ENCODE assay signal across 8 cellular contexts in the genomic region with DNA sequence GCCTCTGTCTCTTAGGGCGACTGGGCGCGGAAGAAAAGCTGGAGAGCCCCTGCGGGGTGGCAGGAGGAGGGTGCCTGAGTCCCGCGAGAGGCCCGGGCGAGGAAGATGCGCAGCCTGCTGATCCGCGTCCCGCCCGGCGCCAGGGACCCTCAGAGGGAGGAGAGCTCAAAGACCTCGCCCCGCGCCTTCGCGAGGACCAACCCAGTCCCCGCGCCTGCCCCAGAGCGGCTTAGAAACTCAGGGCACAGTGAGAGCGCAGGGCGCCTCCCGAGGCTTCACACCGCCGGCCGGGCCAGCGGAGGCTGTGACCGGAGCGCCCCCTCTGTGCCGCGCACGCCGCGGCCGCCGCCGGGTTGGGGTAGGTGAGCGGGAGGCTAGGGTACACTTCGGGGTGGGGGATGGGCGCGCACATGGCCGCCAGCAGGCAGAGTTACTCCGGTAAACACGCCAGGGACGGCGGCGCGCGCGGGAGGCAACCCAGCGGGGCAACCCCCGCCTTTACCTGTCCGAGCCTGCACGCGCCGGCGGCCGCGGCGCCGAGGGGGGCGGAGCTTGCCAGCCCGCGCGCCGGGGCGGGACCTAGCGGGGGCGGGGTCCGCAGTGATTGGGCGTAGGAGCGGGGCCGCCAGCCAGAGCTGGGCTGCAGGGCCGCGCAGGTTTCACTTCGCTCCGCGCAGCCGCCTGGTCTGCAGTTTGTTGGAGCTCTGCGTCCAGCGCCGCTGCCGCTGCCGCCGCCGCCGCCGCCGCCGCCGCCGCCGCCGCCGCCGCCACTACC. TPM values are rescaled to one million over a fixed set of nuclear protein-coding genes. Genes with fewer than 3 reads are reported as not detected.
A peak's percentile ranks its signal among the peaks of the same experiment; 100 is the strongest.
DNase-seq lines count a peak whose midpoint lies in the region; ATAC-seq and TF ChIP-seq lines count a peak whose summit lies in the region.

A gene with protein sequence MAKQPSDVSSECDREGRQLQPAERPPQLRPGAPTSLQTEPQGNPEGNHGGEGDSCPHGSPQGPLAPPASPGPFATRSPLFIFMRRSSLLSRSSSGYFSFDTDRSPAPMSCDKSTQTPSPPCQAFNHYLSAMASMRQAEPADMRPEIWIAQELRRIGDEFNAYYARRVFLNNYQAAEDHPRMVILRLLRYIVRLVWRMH (plus strand): TSS at position 662 of the 775 bp plus-strand sequence. CDS start 2,832 bp downstream, outside the sequence.

- H4K20me1 ChIP-seq in PC-3 (ENCODE audit: low read length), result peaks cover 23% of the 10 kb centered on the region

- peak; percentile 47 for TF ChIP-seq CTCF in PC-3 (conservative IDR thresholded peaks at IDR 0.05; ENCODE audit: low read depth, low read length)

- POLR2A ChIA-PET in PC-3 (lab: Charles Lee; ENCODE audit: unreplicated experiment), result interaction anchor here (0.6 to 1.2 kb wide), 6 partner anchors 48 to 1516 kb away, joined by 3 to 14 read pairs (median 5); no protein-coding TSS in a partner anchor

- BruUV-seq in PC-3 (replicated peaks; lab: Mats Ljungman, UMichigan), result no TSS peak

- H2AFZ ChIP-seq in PC-3 (ENCODE audit: low read length), result peak within 1 kb of the TSS; percentile 82

- H3K9ac ChIP-seq in PC-3 (ENCODE audit: low read length), result peak within 1 kb of the TSS; percentile 82

- H3K27ac ChIP-seq in PC-3 (ENCODE audit: low read length) (peak within 1 kb of the TSS; percentile 60), esophagus (ENCODE audit: low read depth in 2 of 2, low read length in 1 of 2) (peak within 1 kb of the TSS; percentile 89), muscle layer of duodenum (ENCODE audit: low read length) (peak within 1 kb of the TSS; percentile 31)

- peaks cover 44% of the 10 kb centered on the region for H3K79me2 ChIP-seq in PC-3 (ENCODE audit: low read length)

- H3K4me2 ChIP-seq in PC-3 (ENCODE audit: low read length), result peak within 1 kb of the TSS; percentile 97

- no peaks in the 10 kb centered on the region for H3K9me2 ChIP-seq in PC-3 (replicated peaks; ENCODE audit: low read length)

- H3K9me3 ChIP-seq in PC-3 (ENCODE audit: low read length) (no peaks in the 10 kb centered on the region), esophagus (ENCODE audit: control insufficient read depth in 2 of 2, insufficient read depth in 1 of 2, low read depth in 1 of 2, low read length in 1 of 2) (peaks cover 0 to 4% of the 10 kb centered on the region in 2 donors), muscle layer of duodenum (ENCODE audit: control insufficient read depth in 1 of 2, low read length in 2 of 2) (no peaks in the 10 kb centered on the region)

- H3K4me1 ChIP-seq in PC-3 (ENCODE audit: insufficient read depth, low read length), result peaks cover 16% of the 10 kb centered on the region
- H3K4me1 ChIP-seq in esophagus (ENCODE audit: control insufficient read depth in 2 of 2, insufficient read depth in 2 of 2, low read length in 1 of 2), result peaks cover 0 to 13% of the 10 kb centered on the region in 2 donors
- H3K4me1 ChIP-seq in muscle layer of duodenum (ENCODE audit: control insufficient read depth in 1 of 2, insufficient read depth in 2 of 2, low read length in 2 of 2), result peaks cover 4 to 35% of the 10 kb centered on the region in 2 donors

- ATAC-seq in GM21576 (IDR thresholded peaks at IDR 0.05; ENCODE audit: unreplicated experiment), result peak; percentile 60
- peak; percentile 67 for ATAC-seq in PC-3

- intact Hi-C loops in PC-3 (cut with micrococcal nuclease), result loop anchor here (2.0 to 10.0 kb wide), 4 partner anchors 48 to 578 kb away; no protein-coding TSS in a partner anchor

- DNase-seq in DMS153 treated with DMSO at 0.1 percent for 48 hours (lab: John Stamatoyannopoulos, UW; ENCODE audit: unreplicated experiment) (peak; percentile 91), PC-3 (peak; percentile 95), activated T-cell treated with anti-CD3 and anti-CD28 coated beads for 4 hours (peak; percentile 86)
- peak; percentile 81 for DNase-seq in Jurkat, Clone E6-1 (ENCODE audit: low read depth, low spot score)
- DNase-seq in stimulated activated CD8-positive, alpha-beta memory T cell treated with anti-CD3 and anti-CD28 coated beads, Interleukin-7, amount 100 ng/mL, for 24 hours (ENCODE audit: low read depth), result peak; percentile 69

- peaks cover 15% of the 10 kb centered on the region for H3K36me3 ChIP-seq in PC-3 (ENCODE audit: low read depth, low read length)
- H3K36me3 ChIP-seq in esophagus (ENCODE audit: control insufficient read depth in 2 of 2, insufficient read depth in 2 of 2, low read length in 1 of 2), result peaks cover 0 to 4% of the 10 kb centered on the region in 2 donors
- H3K36me3 ChIP-seq in muscle layer of duodenum (ENCODE audit: control insufficient read depth in 1 of 2, insufficient read depth in 2 of 2, low read length in 2 of 2), result peaks cover 2 to 11% of the 10 kb centered on the region in 2 donors

- peak within 1 kb of the TSS; percentile 66 for H3K4me3 ChIP-seq in Jurkat, Clone E6-1 (ENCODE audit: low read length)
- H3K4me3 ChIP-seq in PC-3 (ENCODE audit: low read length) (peak within 1 kb of the TSS; percentile 91), esophagus (ENCODE audit: low read depth in 1 of 2, low read length in 2 of 2) (peak within 1 kb of the TSS; percentile 79 to 88), muscle layer of duodenum (ENCODE audit: low read depth in 1 of 2, low read length in 2 of 2) (peak within 1 kb of the TSS; percentile 72 to 95)

- 1% methylated on average over 80 to 98 of the region's 98 CpGs for WGBS in esophagus, 2 donors

- CTCF ChIA-PET in PC-3 (lab: Charles Lee), result interaction anchor here (0.5 kb wide), 1 partner anchor 88 kb away, joined by 3 read pairs; no protein-coding TSS in a partner anchor

- no peaks in the 10 kb centered on the region for H3F3A ChIP-seq in PC-3 (ENCODE audit: low read length, unreplicated experiment)

- H3K27me3 ChIP-seq in PC-3 (ENCODE audit: low read length) (no peaks in the 10 kb centered on the region), esophagus (ENCODE audit: control insufficient read depth in 1 of 2, insufficient read depth in 2 of 2, low read length in 2 of 2) (no peaks in the 10 kb centered on the region), muscle layer of duodenum (ENCODE audit: low read depth, low read length) (peaks cover 20% of the 10 kb centered on the region)

RNA-seq across cellular contexts. Expression of the gene that starts here (rescaled TPM):
- polyA plus RNA-seq in Jurkat, Clone E6-1 (2012; ENCODE audit: insufficient read depth, insufficient read length), result 9.5 TPM
- total RNA-seq in PC-3 (2014; rRNA removed), result 11.3 and 24.6 TPM in 2 replicates
- polyA plus RNA-seq in esophagus, result 1 to 10 TPM; 3.9 to 4.1 TPM

Comparison
In these comparisons a context has a peak if more than half of its experiments do, and no peak if none do; other contexts are left out.
1. Peak in every context shown above with its lines: DNase-seq, ATAC-seq, H3K4me3 ChIP-seq and H3K27ac ChIP-seq.
2. H3K27ac ChIP-seq: peak in every context shown above with its lines; median percentile 89 in esophagus; 60 in PC-3; 31 in muscle layer of duodenum.